Comparison of ENCODE assay signal across 8 cellular contexts in the genomic region with DNA sequence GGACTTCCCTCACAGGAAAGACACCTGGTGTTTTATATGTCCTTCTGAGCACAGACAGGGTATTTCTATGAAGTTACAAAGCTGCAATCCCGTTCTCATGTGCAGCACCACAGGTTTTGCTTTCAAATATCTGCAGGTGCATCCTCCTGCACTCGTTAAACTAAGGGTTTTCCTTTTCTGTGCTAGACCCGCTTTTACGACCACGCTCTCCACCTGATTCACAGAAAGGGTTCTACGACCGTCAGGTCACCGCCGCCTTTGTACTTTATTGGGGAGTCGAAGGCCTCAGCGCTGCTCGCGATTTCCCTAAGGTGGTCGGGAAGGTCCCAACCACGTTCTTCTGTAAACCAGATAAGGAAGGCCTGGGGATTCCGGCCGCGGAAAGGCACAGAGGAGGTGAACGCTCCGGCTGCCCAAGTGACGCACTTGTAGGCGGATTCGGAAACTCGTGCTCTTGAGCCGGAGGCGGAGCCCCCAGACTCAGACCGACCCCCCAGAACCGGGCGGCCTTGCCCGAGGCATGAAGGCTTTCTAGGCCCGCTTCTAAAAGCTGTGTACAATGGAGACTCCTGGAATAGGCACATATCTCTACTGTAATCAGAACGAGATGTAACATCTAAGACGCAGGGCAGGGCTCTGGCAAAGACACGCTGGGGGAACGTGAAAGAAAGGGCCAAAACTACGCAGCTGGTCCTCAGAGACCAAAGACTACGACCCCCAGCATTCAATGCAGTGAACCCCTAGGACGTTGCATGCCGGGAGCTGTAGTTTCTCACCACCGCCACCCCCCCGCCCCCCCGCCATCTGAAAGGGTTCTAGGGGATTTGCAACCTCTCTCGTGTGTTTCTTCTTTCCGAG. TPM values are rescaled to one million over a fixed set of nuclear protein-coding genes. Genes with fewer than 3 reads are reported as not detected.
DNase-seq lines count a peak whose midpoint lies in the region; TF ChIP-seq lines count a peak whose summit lies in the region.

No MANE protein-coding gene starts in this region.

- H3K27me3 Mint-ChIP-seq in HFFc6 (ENCODE audit: insufficient read depth) (peaks cover 9% of the 10 kb centered on the region), glutamatergic neuron (ENCODE audit: unreplicated experiment) (peaks cover 10% of the 10 kb centered on the region)
- H3K27me3 Mint-ChIP-seq in activated naive CD8-positive, alpha-beta T cell treated with anti-CD3 and anti-CD28 coated beads for 36 hours = peaks cover 3% of the 10 kb centered on the region

- DNase-seq in EL = peak; percentile 93
- peak; percentile 87 for DNase-seq in HFFc6
- DNase-seq in NCI-H128 (lab: John Stamatoyannopoulos, UW; ENCODE audit: unreplicated experiment) = peak; percentile 87
- peak; percentile 70 for DNase-seq in SKM-1 (lab: John Stamatoyannopoulos, UW; ENCODE audit: unreplicated experiment)
- DNase-seq in activated naive CD8-positive, alpha-beta T cell treated with anti-CD3 and anti-CD28 coated beads for 36 hours = peak; percentile 85
- DNase-seq in glutamatergic neuron = peak; percentile 67
- peak; percentile 92 for DNase-seq in occipital lobe (lab: John Stamatoyannopoulos, UW)
- DNase-seq in superior temporal gyrus (ENCODE audit: extremely low spot score) = peak; percentile 95

- peak overlapping the region; percentile 98 for H3K27ac Mint-ChIP-seq in HFFc6
- peak overlapping the region; percentile 100 for H3K27ac Mint-ChIP-seq in activated naive CD8-positive, alpha-beta T cell treated with anti-CD3 and anti-CD28 coated beads for 36 hours
- peak overlapping the region; percentile 93 for H3K27ac Mint-ChIP-seq in glutamatergic neuron (ENCODE audit: unreplicated experiment)

- TF ChIP-seq CTCF in HFFc6 (IDR thresholded peaks at IDR 0.05) (no peak), glutamatergic neuron (IDR thresholded peaks at IDR 0.05; ENCODE audit: partially characterized antibody, unreplicated experiment) (no peak)

- H3K36me3 Mint-ChIP-seq in HFFc6 (ENCODE audit: low read depth) (peaks cover 26% of the 10 kb centered on the region), glutamatergic neuron (ENCODE audit: unreplicated experiment) (no peaks in the 10 kb centered on the region)
- peaks cover 56% of the 10 kb centered on the region for H3K36me3 Mint-ChIP-seq in activated naive CD8-positive, alpha-beta T cell treated with anti-CD3 and anti-CD28 coated beads for 36 hours

- no peaks in the 10 kb centered on the region for H3K9me3 Mint-ChIP-seq in HFFc6
- peaks cover 4% of the 10 kb centered on the region for H3K9me3 Mint-ChIP-seq in activated naive CD8-positive, alpha-beta T cell treated with anti-CD3 and anti-CD28 coated beads for 36 hours
- peaks cover 4% of the 10 kb centered on the region for H3K9me3 Mint-ChIP-seq in glutamatergic neuron (ENCODE audit: unreplicated experiment)

- H3K4me1 Mint-ChIP-seq in HFFc6 (ENCODE audit: low read depth) (peaks cover 53% of the 10 kb centered on the region), glutamatergic neuron (ENCODE audit: low read depth, unreplicated experiment) (peaks cover 12% of the 10 kb centered on the region)
- H3K4me1 Mint-ChIP-seq in activated naive CD8-positive, alpha-beta T cell treated with anti-CD3 and anti-CD28 coated beads for 36 hours = peaks cover 45% of the 10 kb centered on the region

- H3K4me3 Mint-ChIP-seq in HFFc6 (peak overlapping the region; percentile 94), glutamatergic neuron (ENCODE audit: unreplicated experiment) (peak overlapping the region; percentile 87)
- peak overlapping the region; percentile 90 for H3K4me3 Mint-ChIP-seq in activated naive CD8-positive, alpha-beta T cell treated with anti-CD3 and anti-CD28 coated beads for 36 hours

RNA-seq across cellular contexts. Expression of gene HSP90B1, which starts 0.9 kb away (rescaled TPM):
- total RNA-seq in HFFc6 (2021; fragmentation: NEBNext Ultra II Directional; extraction: Animal tissue kit (Norgen Biotek cat#: 25700)) = 1,000 to 10,000 TPM; 1,001 to 1,318 (median 1,069) TPM
- 100 to 1,000 TPM; 540 to 565 TPM for total RNA-seq in activated naive CD8-positive, alpha-beta T cell treated with anti-CD3 and anti-CD28 coated beads for 36 hours
- total RNA-seq in glutamatergic neuron (ENCODE audit: unreplicated experiment) = 231 TPM
- total RNA-seq in occipital lobe = 131 TPM

RNA-seq across cellular contexts. Expression of gene TDG, which starts 36.4 kb away (rescaled TPM):
- 10 to 100 TPM; 13.9 to 19.7 (median 16.0) TPM for total RNA-seq in HFFc6 (2021; fragmentation: NEBNext Ultra II Directional; extraction: Animal tissue kit (Norgen Biotek cat#: 25700))
- 10 to 100 TPM; 58.3 to 59.3 TPM for total RNA-seq in activated naive CD8-positive, alpha-beta T cell treated with anti-CD3 and anti-CD28 coated beads for 36 hours
- total RNA-seq in glutamatergic neuron (ENCODE audit: unreplicated experiment) (56.8 TPM), occipital lobe (61.1 TPM)

Comparison
In these comparisons a context has a peak if more than half of its experiments do, and no peak if none do; other contexts are left out.
1. Peak in every context shown above with its lines: DNase-seq.